10 cellular contexts compared by ENCODE assay signal in genomic region chr14:99190696-99191662, GRCh38.
DNase-seq lines count a peak whose midpoint lies in the region; ATAC-seq, FAIRE-seq and TF ChIP-seq lines count a peak whose summit lies in the region.
"Had no signal": no experiment of that assay in that cellular context is flagged by ENCODE, and none has a peak within 500 bp of the region (broad histone marks: within the 10 kb centered on the region; RNA-seq: fewer than 3 reads in every experiment).

No MANE protein-coding gene starts in this region.

- peak overlapping the region; percentile 96 for H3K27ac Mint-ChIP-seq in activated naive CD8-positive, alpha-beta T cell treated with anti-CD3 and anti-CD28 coated beads for 36 hours
- H3K27ac Mint-ChIP-seq in mesothelial cell of epicardium: peak overlapping the region; percentile 93

- CTCF ChIA-PET in AG04449 (lab: Yijun Ruan, JAX): no interaction called here

- TF ChIP-seq CTCF in AG04449 (IDR thresholded peaks at IDR 0.05; ENCODE audit: insufficient read depth, low read length, missing control alignments): no peak
- TF ChIP-seq CTCF in NB4 (IDR thresholded peaks at IDR 0.05; ENCODE audit: low read depth, low read length): peak; percentile 33
- no peak for TF ChIP-seq CTCF in mesothelial cell of epicardium (IDR thresholded peaks at IDR 0.05; ENCODE audit: unreplicated experiment)
- no peak for TF ChIP-seq CTCF in D721Med (IDR thresholded peaks at IDR 0.05; ENCODE audit: insufficient read depth, missing control alignments)

- DNase-seq in AG04449 (ENCODE audit: low read depth, low spot score): no peak
- peak; percentile 42 for DNase-seq in NB4 (ENCODE audit: low read depth)
- no peak for DNase-seq in activated naive CD8-positive, alpha-beta T cell treated with anti-CD3 and anti-CD28 coated beads for 36 hours
- no peak for DNase-seq in mesothelial cell of epicardium (ENCODE audit: low spot score in 2 of 2, unreplicated experiment in 2 of 2)
- DNase-seq in NCI-H1092 treated with DMSO at 0.1 percent for 48 hours (lab: John Stamatoyannopoulos, UW): no peak
- no peak for DNase-seq in DMS79 treated with DMSO at 0.1 percent for 48 hours (lab: John Stamatoyannopoulos, UW)
- no peak for DNase-seq in D721Med (ENCODE audit: insufficient read length, low spot score)
- DNase-seq: NK-92 treated with Interleukin-12 subunit alpha and Interleukin-12 subunit beta, amount 100 ng/mL, for 24 hours had no signal

- ATAC-seq in HG02571 (IDR thresholded peaks at IDR 0.05; ENCODE audit: unreplicated experiment): no peak
- ATAC-seq: K562 had no signal

- H3K4me3 Mint-ChIP-seq in activated naive CD8-positive, alpha-beta T cell treated with anti-CD3 and anti-CD28 coated beads for 36 hours: peak overlapping the region; percentile 94
- H3K4me3 Mint-ChIP-seq in mesothelial cell of epicardium: peak overlapping the region; percentile 44

- H3K4me3 ChIP-seq in AG04449 (ENCODE audit: low read depth, low read length) (peak overlapping the region; percentile 49), NB4 (ENCODE audit: low read depth, low read length) (no peak overlapping the region)
- H3K4me3 ChIP-seq: K562 had no signal

- H3K9me3 Mint-ChIP-seq in activated naive CD8-positive, alpha-beta T cell treated with anti-CD3 and anti-CD28 coated beads for 36 hours: no peaks in the 10 kb centered on the region
- no peaks in the 10 kb centered on the region for H3K9me3 Mint-ChIP-seq in mesothelial cell of epicardium

- H3K27me3 Mint-ChIP-seq in activated naive CD8-positive, alpha-beta T cell treated with anti-CD3 and anti-CD28 coated beads for 36 hours: no peaks in the 10 kb centered on the region
- H3K27me3 Mint-ChIP-seq in mesothelial cell of epicardium (ENCODE audit: low read depth): no peaks in the 10 kb centered on the region

- POLR2A ChIA-PET in AG04449 (lab: Yijun Ruan, JAX): no interaction called here

- no peak for FAIRE-seq in D721Med (lab: Jason Lieb, UNC)
- FAIRE-seq: K562 had no signal

- H3K36me3 Mint-ChIP-seq in activated naive CD8-positive, alpha-beta T cell treated with anti-CD3 and anti-CD28 coated beads for 36 hours: peaks cover 31% of the 10 kb centered on the region
- H3K36me3 Mint-ChIP-seq in mesothelial cell of epicardium: no peaks in the 10 kb centered on the region

- H3K4me1 Mint-ChIP-seq in activated naive CD8-positive, alpha-beta T cell treated with anti-CD3 and anti-CD28 coated beads for 36 hours: peaks cover 86% of the 10 kb centered on the region
- peaks cover 68% of the 10 kb centered on the region for H3K4me1 Mint-ChIP-seq in mesothelial cell of epicardium

- TF ChIP-seq POLR2A in NB4 (IDR thresholded peaks at IDR 0.05; ENCODE audit: extremely low read depth, insufficient read length): no peak
